Comparison of ENCODE assay signal across 14 cellular contexts in the genomic region with DNA sequence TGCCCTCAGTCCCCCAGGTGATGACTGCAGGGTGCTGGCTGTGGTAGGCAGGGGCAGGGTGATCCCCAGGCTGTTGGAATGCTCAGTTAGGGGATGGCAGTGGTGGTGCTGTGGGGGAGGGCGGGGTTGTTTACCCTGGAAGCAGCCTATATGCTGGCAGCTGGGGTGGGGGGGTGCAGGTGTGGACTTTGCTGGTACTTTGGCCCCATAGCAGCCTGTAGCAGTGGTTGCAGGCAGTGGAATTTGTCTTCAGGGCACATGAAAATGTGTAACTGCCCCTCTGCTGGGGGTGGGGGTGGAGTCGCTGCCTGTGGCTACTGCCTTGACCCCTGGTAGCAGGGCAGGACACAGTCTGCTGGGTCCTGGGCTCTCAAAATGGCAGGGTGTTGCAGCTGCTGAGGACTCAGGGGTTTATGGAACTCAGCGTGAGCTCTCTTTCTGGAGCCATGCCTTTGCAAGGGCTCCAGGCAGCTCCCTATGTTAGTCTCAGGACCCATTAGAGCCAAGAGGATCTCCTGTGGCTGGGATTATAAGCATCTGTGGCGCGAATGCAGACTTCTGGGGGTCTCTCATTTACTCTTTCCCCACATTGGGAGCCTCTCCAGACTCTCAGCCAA.
DNase-seq lines count a peak whose midpoint lies in the region; ATAC-seq lines count a peak whose summit lies in the region.
"Had no signal": no experiment of that assay in that cellular context is flagged by ENCODE, and none has a peak within 500 bp of the region (broad histone marks: within the 10 kb centered on the region; RNA-seq: fewer than 3 reads in every experiment).

No MANE protein-coding gene starts in this region.

- no peak overlapping the region for H3K4ac ChIP-seq in trophoblast cell (ENCODE audit: low read depth, low read length)

- H3K9ac ChIP-seq in trophoblast cell (ENCODE audit: low read length) = no peak overlapping the region
- H3K9ac ChIP-seq: BLaER1 had no signal

- no peak overlapping the region for H2BK12ac ChIP-seq in trophoblast cell (ENCODE audit: low read length)

- no peak overlapping the region for H3K4me3 ChIP-seq in trophoblast cell (ENCODE audit: low read depth, low read length)
- H3K4me3 ChIP-seq: BLaER1 had no signal

- no peak overlapping the region for H2AK5ac ChIP-seq in trophoblast cell (ENCODE audit: low read length)

- DNase-seq in Right ventricle myocardium inferior (ENCODE audit: missing footprints) (no peak), Right ventricle myocardium superior (no peak), left kidney (ENCODE audit: low read depth, low spot score) (peak; percentile 10), trophoblast cell (peak; percentile 16 to 46), SIG-M5 (lab: John Stamatoyannopoulos, UW) (no peak), DMS 273 (lab: John Stamatoyannopoulos, UW; ENCODE audit: unreplicated experiment) (no peak)
- DNase-seq: 8988T; AML-193; CD4-positive, CD25-positive, alpha-beta regulatory T cell; DMS79 had no signal

- no peaks in the 10 kb centered on the region for H3K79me1 ChIP-seq in trophoblast cell (ENCODE audit: low read length)

- H3K27me3 ChIP-seq in trophoblast cell (ENCODE audit: insufficient read depth, low read length) = no peaks in the 10 kb centered on the region
- H3K27me3 ChIP-seq: BLaER1 had no signal

- peak; percentile 26 for ATAC-seq in Right ventricle myocardium inferior
- no peak for ATAC-seq in Right ventricle myocardium superior (ENCODE audit: poor library complexity)
- no peak for ATAC-seq in GM18520 (IDR thresholded peaks at IDR 0.05; ENCODE audit: unreplicated experiment)
- ATAC-seq: HCT116 had no signal

- no peak overlapping the region for H3K4me2 ChIP-seq in trophoblast cell (ENCODE audit: low read length)
- H3K4me2 ChIP-seq: BLaER1 had no signal

- no peak overlapping the region for H3K18ac ChIP-seq in trophoblast cell (ENCODE audit: low read length)

- H3K23ac ChIP-seq in trophoblast cell (ENCODE audit: low read length) = no peak overlapping the region

- H4K91ac ChIP-seq in trophoblast cell (ENCODE audit: low read depth, low read length) = no peak overlapping the region

- H4K12ac ChIP-seq in trophoblast cell (ENCODE audit: low read depth, low read length) = no peak overlapping the region

- no peak overlapping the region for H3K27ac ChIP-seq in trophoblast cell (ENCODE audit: low read depth, low read length)
- H3K27ac ChIP-seq: BLaER1, HL-60 had no signal

- no peaks in the 10 kb centered on the region for H3K36me3 ChIP-seq in trophoblast cell (ENCODE audit: control insufficient read depth in 1 of 2, insufficient read depth in 2 of 2, low read length in 2 of 2)
- H3K36me3 ChIP-seq: BLaER1 had no signal

- no peak overlapping the region for H2BK5ac ChIP-seq in trophoblast cell (ENCODE audit: low read depth, low read length, poor library complexity)

- no peak overlapping the region for H2BK120ac ChIP-seq in trophoblast cell (ENCODE audit: insufficient read depth, low read length, poor library complexity)

- intact Hi-C loops in Right ventricle myocardium inferior (cut with DNase I) = no loop called here
- intact Hi-C loops in Right ventricle myocardium superior (cut with DNase I) = no loop called here

- no peak overlapping the region for H3K14ac ChIP-seq in trophoblast cell (ENCODE audit: low read length)

- WGBS in trophoblast cell (ENCODE audit: extremely low coverage, insufficient coverage, insufficient read length) = no CpG with 5 or more reads among the region's 5 CpGs

- H3K79me2 ChIP-seq in trophoblast cell (ENCODE audit: control insufficient read depth, insufficient read depth, low read length, poor library complexity) = no peaks in the 10 kb centered on the region

- H3K4me1 ChIP-seq in trophoblast cell (ENCODE audit: control insufficient read depth in 1 of 2, insufficient read depth in 2 of 2, low read length in 2 of 2) = no peaks in the 10 kb centered on the region
- H3K4me1 ChIP-seq: BLaER1 had no signal

- no peak overlapping the region for H4K8ac ChIP-seq in trophoblast cell (ENCODE audit: low read depth, low read length)

- H2AFZ ChIP-seq in trophoblast cell (ENCODE audit: insufficient read depth, low read length, poor library complexity) = no peak overlapping the region

- H3K9me3 ChIP-seq in trophoblast cell (ENCODE audit: insufficient read depth, low read depth, low read length) = peaks cover 3% of the 10 kb centered on the region

Comparison
In these comparisons a context has a peak if more than half of its experiments do, and no peak if none do; other contexts are left out.
1. DNase-seq: peak in left kidney (single experiment) and trophoblast cell (2 of 2); none in Right ventricle myocardium inferior (single experiment), Right ventricle myocardium superior (single experiment), SIG-M5 (single experiment) and DMS 273 (single experiment).